21 cellular contexts compared by ENCODE assay signal in genomic region chr9:96885424-96885823, GRCh38. TPM values are rescaled to one million over a fixed set of nuclear protein-coding genes. Genes with fewer than 3 reads are reported as not detected.
DNase-seq lines count a peak whose midpoint lies in the region; ATAC-seq, FAIRE-seq and TF ChIP-seq lines count a peak whose summit lies in the region.
"Had no signal": no experiment of that assay in that cellular context is flagged by ENCODE, and none has a peak within 500 bp of the region (broad histone marks: within the 10 kb centered on the region; RNA-seq: fewer than 3 reads in every experiment).

No MANE protein-coding gene starts in this region.

- H3K36me3 Mint-ChIP-seq in memory B cell: peaks cover 17% of the 10 kb centered on the region
- H3K36me3 Mint-ChIP-seq in immature natural killer cell: peaks cover 4 to 8% (median 4%) of the 10 kb centered on the region in 3 donors

- no peak overlapping the region for H3K4me3 Mint-ChIP-seq in memory B cell
- H3K4me3 Mint-ChIP-seq in immature natural killer cell: no peak overlapping the region
- H3K4me3 Mint-ChIP-seq: CD4-positive, CD25-positive, alpha-beta regulatory T cell; CD8-positive, alpha-beta T cell had no signal

- BruUV-seq in PC-9 (replicated peaks; lab: Mats Ljungman, UMichigan): no TSS peak

- no peaks in the 10 kb centered on the region for H3K27me3 Mint-ChIP-seq in memory B cell
- H3K27me3 Mint-ChIP-seq in immature natural killer cell (ENCODE audit: low read depth in 3 of 3): peaks cover 0 to 1% (median 1%) of the 10 kb centered on the region in 3 donors
- H3K27me3 Mint-ChIP-seq: CD4-positive, CD25-positive, alpha-beta regulatory T cell had no signal

- H3K9me3 Mint-ChIP-seq in memory B cell: peaks cover 11% of the 10 kb centered on the region
- peaks cover 0 to 2% (median 0%) of the 10 kb centered on the region in 6 donors for H3K9me3 Mint-ChIP-seq in immature natural killer cell

- POLR2A ChIA-PET in PC-9 (lab: Charles Lee; ENCODE audit: unreplicated experiment): no interaction called here

- intact Hi-C loops in PC-9 (cut with micrococcal nuclease; ENCODE audit: unreplicated experiment): no loop called here

- no peaks in the 10 kb centered on the region for H3K79me2 ChIP-seq in PC-9 (ENCODE audit: low read depth)

- H3K4me1 Mint-ChIP-seq in memory B cell: peaks cover 2% of the 10 kb centered on the region
- H3K4me1 Mint-ChIP-seq in immature natural killer cell: no peaks in the 10 kb centered on the region
- H3K4me1 Mint-ChIP-seq: CD4-positive, CD25-positive, alpha-beta regulatory T cell had no signal

- no peaks in the 10 kb centered on the region for H4K20me1 ChIP-seq in PC-9 (ENCODE audit: insufficient read depth)

- H3K27ac ChIP-seq in PC-9: peak overlapping the region; percentile 74
- H3K27ac ChIP-seq: C4-2B had no signal

- no peak overlapping the region for H3K4me2 ChIP-seq in PC-9

- peaks cover 23% of the 10 kb centered on the region for H3F3A ChIP-seq in PC-9 (ENCODE audit: insufficient read depth, low read depth)

- FAIRE-seq in H54 (lab: Jason Lieb, UNC): peak; percentile 84
- FAIRE-seq in GM19239 (lab: Jason Lieb, UNC): no peak
- FAIRE-seq: D721Med, GM12878 had no signal

- no peak for TF ChIP-seq POLR2A in H54 (IDR thresholded peaks at IDR 0.05; ENCODE audit: low read depth, low read length)

- ATAC-seq in memory B cell (ENCODE audit: low read depth) (no peak), GM21515 (IDR thresholded peaks at IDR 0.05; ENCODE audit: unreplicated experiment) (no peak)
- ATAC-seq: CD8-positive, alpha-beta T cell; GM12878 had no signal

- DNase-seq in H54 (ENCODE audit: insufficient read length, low spot score): no peak
- no peak for DNase-seq in PC-9
- DNase-seq in memory B cell (ENCODE audit: low spot score in 2 of 2): no peak
- DNase-seq in GM19239 (ENCODE audit: insufficient read length, low spot score): no peak
- DNase-seq in immature natural killer cell: no peak
- DNase-seq: CD4-positive, CD25-positive, alpha-beta regulatory T cell; CD8-positive, alpha-beta T cell; DMS 273 treated with DMSO at 0.1 percent for 48 hours; DMS79; EL; GDM1; GOT3; H7; HCEC 1CT had no signal

- CTCF ChIA-PET in PC-9 (lab: Charles Lee): interaction anchor here (2.5 kb wide), 1 partner anchor 28 kb away, joined by 25 read pairs; no protein-coding TSS in a partner anchor

- peaks cover 2% of the 10 kb centered on the region; the same call in 1 of the 2 replicates for H3K9me3 ChIP-seq in PC-9 (ENCODE audit: insufficient read depth, low read depth)

- H3K36me3 ChIP-seq in PC-9 (ENCODE audit: low read depth): no peaks in the 10 kb centered on the region; the same call in 1 of the 2 replicates

- TF ChIP-seq CTCF in PC-9 (conservative IDR thresholded peaks at IDR 0.05): no peak

- H2AFZ ChIP-seq in PC-9: no peak overlapping the region

- H3K27ac Mint-ChIP-seq in memory B cell: peak overlapping the region; percentile 1
- H3K27ac Mint-ChIP-seq in immature natural killer cell: no peak overlapping the region
- H3K27ac Mint-ChIP-seq: CD4-positive, CD25-positive, alpha-beta regulatory T cell; CD8-positive, alpha-beta T cell had no signal

- H3K4me3 ChIP-seq in PC-9: no peak overlapping the region
- H3K4me3 ChIP-seq: GM12878 had no signal

- no peaks in the 10 kb centered on the region for H3K9me2 ChIP-seq in PC-9 (ENCODE audit: insufficient read depth)

- H3K27me3 ChIP-seq in PC-9 (ENCODE audit: insufficient read depth, low read depth): no peaks in the 10 kb centered on the region

- peaks cover 30% of the 10 kb centered on the region for H3K4me1 ChIP-seq in PC-9 (replicated peaks; ENCODE audit: insufficient read depth)

RNA-seq across cellular contexts. Expression of gene ZNF782, which starts 31.1 kb away (rescaled TPM):
- total RNA-seq in PC-9 (2021): 7.2 and 11.5 TPM in 2 replicates
- polyA plus RNA-seq in immature natural killer cell: 1 to 10 TPM in 2 of 3 donors, not detected in 1; 2.8 to 3.0 TPM

RNA-seq across cellular contexts. Expression of gene NUTM2G, which starts 43.2 kb away (rescaled TPM):
- not detected in 2 replicates for total RNA-seq in PC-9 (2021)
- polyA plus RNA-seq in immature natural killer cell: under 1 TPM in 1 of 3 donors, not detected in 2; 0.10 TPM
- total RNA-seq: A172; A673; CD4-positive, CD25-positive, alpha-beta regulatory T cell; CD8-positive, alpha-beta T cell; GM12878 had no signal
- polyA plus RNA-seq: BJ had no signal
